In the genomic region with DNA sequence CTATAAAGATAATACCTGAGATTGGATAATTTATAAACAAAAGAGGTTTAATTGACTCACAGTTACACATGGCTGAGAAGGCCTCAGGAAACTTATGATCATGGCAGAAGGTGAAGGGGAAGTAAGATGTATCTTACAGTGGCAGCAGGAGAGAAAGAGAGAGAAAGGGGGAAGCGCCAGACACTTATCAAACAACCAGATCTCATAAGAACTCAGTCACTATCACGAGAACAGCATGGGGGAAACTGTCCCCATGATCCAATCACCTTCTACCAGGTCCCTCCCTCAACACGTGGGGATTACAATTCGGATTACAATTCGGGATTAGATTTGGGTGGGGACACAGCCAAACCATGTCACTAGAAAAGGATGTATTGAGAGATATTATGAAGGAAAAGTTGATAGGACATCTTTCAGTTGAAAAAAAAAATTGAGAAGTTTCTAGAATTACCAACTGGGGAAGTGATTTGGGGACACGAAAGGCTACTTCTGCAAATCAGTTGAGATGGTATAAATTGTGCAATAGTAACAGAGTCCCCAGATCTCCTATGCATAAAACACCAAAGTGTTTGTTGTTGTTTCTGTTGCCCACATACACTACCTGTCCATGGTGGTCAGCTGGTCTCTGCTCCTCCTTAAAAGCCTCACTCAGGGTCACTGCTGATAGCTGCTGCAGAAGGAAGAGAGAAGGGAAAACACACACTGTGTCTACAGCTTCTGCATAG, we compare ENCODE assay signal across 20 cellular contexts.
DNase-seq lines count a peak whose midpoint lies in the region; ATAC-seq and TF ChIP-seq lines count a peak whose summit lies in the region.
"Had no signal": no experiment of that assay in that cellular context is flagged by ENCODE, and none has a peak within 500 bp of the region (broad histone marks: within the 10 kb centered on the region; RNA-seq: fewer than 3 reads in every experiment).

No MANE protein-coding gene starts in this region.

- no peaks in the 10 kb centered on the region for H3K4me1 ChIP-seq in PC-9 (replicated peaks; ENCODE audit: insufficient read depth)
- H3K4me1 ChIP-seq in naive thymus-derived CD4-positive, alpha-beta T cell (ENCODE audit: control insufficient read depth in 2 of 2, insufficient read depth in 2 of 2, low read length in 2 of 2), result no peaks in the 10 kb centered on the region

- H3K27ac ChIP-seq in PC-9 (no peak overlapping the region), substantia nigra (ENCODE audit: low read depth, low read length, poor library complexity, severe bottlenecking) (no peak overlapping the region)
- H3K27ac ChIP-seq in naive thymus-derived CD4-positive, alpha-beta T cell (ENCODE audit: low read depth, low read length), result no peak overlapping the region
- H3K27ac ChIP-seq: 22Rv1 had no signal

- no peak overlapping the region for H3K4me3 ChIP-seq in PC-9
- no peak overlapping the region for H3K4me3 ChIP-seq in naive thymus-derived CD4-positive, alpha-beta T cell (ENCODE audit: low read length)
- H3K4me3 ChIP-seq: GM23338 had no signal

- DNase-seq in DMS53 (lab: John Stamatoyannopoulos, UW) (peak; percentile 39), DMS53 treated with DMSO at 0.1 percent for 48 hours (lab: John Stamatoyannopoulos, UW; ENCODE audit: unreplicated experiment) (no peak), MV-4-11 (lab: John Stamatoyannopoulos, UW) (peak; percentile 87), PC-9 (no peak), DMS79 treated with DMSO at 0.1 percent for 48 hours (lab: John Stamatoyannopoulos, UW) (no peak), substantia nigra (lab: John Stamatoyannopoulos, UW) (no peak)
- no peak for DNase-seq in naive thymus-derived CD4-positive, alpha-beta T cell
- DNase-seq: CD4-positive, alpha-beta memory T cell; GF-D8; KG1; NCI-H1105 treated with DMSO at 0.1 percent for 48 hours; NCI-H187; NCI-H526 treated with DMSO at 0.1 percent for 48 hours; SHP77; SK-N-SH had no signal

- TF ChIP-seq CTCF in PC-9 (conservative IDR thresholded peaks at IDR 0.05), result no peak

- no peak overlapping the region for H3K4me3 Mint-ChIP-seq in naive thymus-derived CD4-positive, alpha-beta T cell
- H3K4me3 Mint-ChIP-seq: B cell; CD4-positive, alpha-beta memory T cell; GM23338; T-helper 1 cell treated with Interleukin-12 subunit alpha and Interleukin-12 subunit beta and Interleukin-4 antibody, amounts not matched to agents 30 μg/mL and 1 μg/mL, for 36 hours had no signal

- no peaks in the 10 kb centered on the region for H3K9me2 ChIP-seq in PC-9 (ENCODE audit: insufficient read depth)
- H3K9me2 ChIP-seq: SK-N-SH had no signal

- H3F3A ChIP-seq in PC-9 (ENCODE audit: insufficient read depth, low read depth), result no peaks in the 10 kb centered on the region

- peaks cover 0 to 8% (median 0%) of the 10 kb centered on the region in 11 donors for H3K9me3 Mint-ChIP-seq in naive thymus-derived CD4-positive, alpha-beta T cell
- H3K9me3 Mint-ChIP-seq: GM23338; T-helper 1 cell treated with Interleukin-12 subunit alpha and Interleukin-12 subunit beta and Interleukin-4 antibody, amounts not matched to agents 30 μg/mL and 1 μg/mL, for 36 hours had no signal

- H2AFZ ChIP-seq in PC-9, result peak overlapping the region; percentile 39; the same call in 1 of the 2 replicates
- H2AFZ ChIP-seq: GM23338 had no signal

- no peaks in the 10 kb centered on the region for H3K36me3 ChIP-seq in PC-9 (ENCODE audit: low read depth)
- no peaks in the 10 kb centered on the region for H3K36me3 ChIP-seq in naive thymus-derived CD4-positive, alpha-beta T cell (ENCODE audit: control insufficient read depth in 2 of 3, insufficient read depth in 3 of 3, low read length in 3 of 3)

- peak; percentile 31 for ATAC-seq in naive thymus-derived CD4-positive, alpha-beta T cell
- no peak for ATAC-seq in GM21576 (IDR thresholded peaks at IDR 0.05; ENCODE audit: unreplicated experiment)
- ATAC-seq: GM23338 had no signal

- no peaks in the 10 kb centered on the region for H3K79me2 ChIP-seq in PC-9 (ENCODE audit: low read depth)

- no peaks in the 10 kb centered on the region for H4K20me1 ChIP-seq in PC-9 (ENCODE audit: insufficient read depth)

- no peak overlapping the region for H3K4me2 ChIP-seq in PC-9
- H3K4me2 ChIP-seq: GM23338, SK-N-SH had no signal

- no peaks in the 10 kb centered on the region for H3K27me3 ChIP-seq in PC-9 (ENCODE audit: insufficient read depth, low read depth)
- no peaks in the 10 kb centered on the region for H3K27me3 ChIP-seq in naive thymus-derived CD4-positive, alpha-beta T cell (ENCODE audit: control insufficient read depth in 2 of 2, insufficient read depth in 2 of 2, low read length in 2 of 2)

- peaks cover 0 to 6% (median 0%) of the 10 kb centered on the region in 5 donors for H3K27me3 Mint-ChIP-seq in naive thymus-derived CD4-positive, alpha-beta T cell
- H3K27me3 Mint-ChIP-seq: B cell; CD4-positive, alpha-beta memory T cell had no signal

- no peaks in the 10 kb centered on the region for H3K4me1 Mint-ChIP-seq in naive thymus-derived CD4-positive, alpha-beta T cell
- H3K4me1 Mint-ChIP-seq: B cell had no signal

- no TSS peak for BruUV-seq in PC-9 (replicated peaks; lab: Mats Ljungman, UMichigan)

- POLR2A ChIA-PET in PC-9 (lab: Charles Lee; ENCODE audit: unreplicated experiment), result no interaction called here
- POLR2A ChIA-PET in naive thymus-derived CD4-positive, alpha-beta T cell (lab: Charles Lee), result no interaction called here

- H3K36me3 Mint-ChIP-seq in naive thymus-derived CD4-positive, alpha-beta T cell, result no peaks in the 10 kb centered on the region
- H3K36me3 Mint-ChIP-seq: CD4-positive, alpha-beta memory T cell had no signal

- CTCF ChIA-PET in PC-9 (lab: Charles Lee), result no interaction called here
- CTCF ChIA-PET in naive thymus-derived CD4-positive, alpha-beta T cell (lab: Charles Lee), result no interaction called here

- peak overlapping the region in 1 of 9 donors; percentile 28 for H3K27ac Mint-ChIP-seq in naive thymus-derived CD4-positive, alpha-beta T cell
- H3K27ac Mint-ChIP-seq: B cell; CD4-positive, alpha-beta memory T cell; GM23338; T-helper 1 cell treated with Interleukin-12 subunit alpha and Interleukin-12 subunit beta and Interleukin-4 antibody, amounts not matched to agents 30 μg/mL and 1 μg/mL, for 36 hours had no signal

- intact Hi-C loops in PC-9 (cut with micrococcal nuclease; ENCODE audit: unreplicated experiment), result no loop called here
- intact Hi-C loops in naive thymus-derived CD4-positive, alpha-beta T cell (cut with micrococcal nuclease), result no loop called here

- no peaks in the 10 kb centered on the region for H3K9me3 ChIP-seq in PC-9 (ENCODE audit: insufficient read depth, low read depth)
- no peaks in the 10 kb centered on the region for H3K9me3 ChIP-seq in naive thymus-derived CD4-positive, alpha-beta T cell (ENCODE audit: control insufficient read depth in 2 of 3, low read length in 3 of 3)
- H3K9me3 ChIP-seq: SK-N-SH had no signal

Comparison
In these comparisons a context has a peak if more than half of its experiments do, and no peak if none do; other contexts are left out.
1. DNase-seq: peak in DMS53 (single experiment) and MV-4-11 (single experiment); none in DMS53 treated with DMSO at 0.1 percent for 48 hours (single experiment), PC-9 (0 of 2), naive thymus-derived CD4-positive, alpha-beta T cell (0 of 9), DMS79 treated with DMSO at 0.1 percent for 48 hours (single experiment) and substantia nigra (0 of 49).